8 cellular contexts compared by ENCODE assay signal in the genomic region with DNA sequence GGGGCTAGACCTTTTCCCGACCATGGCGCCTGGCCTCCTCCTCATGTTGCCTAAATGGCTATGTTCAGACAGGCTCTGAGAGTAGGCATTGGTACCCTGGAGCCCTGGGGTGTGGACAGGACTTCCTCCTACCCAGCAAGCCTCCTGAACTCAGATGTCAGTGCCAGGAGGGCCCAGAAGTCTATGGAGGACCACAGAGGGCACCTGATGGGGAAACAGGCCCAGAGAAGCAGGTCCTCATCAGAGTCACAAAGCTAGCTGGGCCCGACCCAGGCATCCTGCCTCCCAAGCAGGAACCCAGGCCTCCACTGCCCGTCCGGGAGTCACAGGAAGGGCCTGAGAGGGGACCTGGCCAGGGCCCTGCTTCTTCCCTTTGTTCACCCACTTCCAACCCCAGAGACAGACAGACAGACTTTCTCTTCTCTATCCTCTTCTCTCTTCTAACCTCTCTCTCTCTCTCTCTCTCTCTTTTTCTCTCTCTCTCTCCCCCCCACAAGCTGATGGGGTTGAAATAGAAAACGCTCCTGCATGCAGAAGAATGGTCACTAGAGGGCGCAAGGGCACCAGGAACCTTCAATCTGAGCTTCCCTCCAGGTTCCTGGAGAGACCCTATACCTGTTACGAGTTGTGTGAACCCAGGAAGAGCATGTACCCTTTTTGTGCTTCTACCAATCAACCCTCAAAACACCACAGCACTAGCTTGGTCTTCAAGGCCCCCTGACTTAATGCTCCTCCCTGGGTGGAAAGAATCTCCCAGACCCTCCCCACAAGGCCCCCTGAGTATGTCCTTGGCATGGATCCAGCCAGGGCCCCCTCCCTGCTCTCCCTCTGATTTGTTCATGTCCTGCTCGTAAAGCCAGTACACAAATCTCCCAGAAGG. TPM values are rescaled to one million over a fixed set of nuclear protein-coding genes. Genes with fewer than 3 reads are reported as not detected.
DNase-seq lines count a peak whose midpoint lies in the region; ATAC-seq and TF ChIP-seq lines count a peak whose summit lies in the region.

No MANE protein-coding gene starts in this region.

- H3K9me3 ChIP-seq in BLaER1 treated with 17β-estradiol and CSF1 and Interleukin-3, amounts not matched to agents 10 nM and 100 nM (replicated peaks in 1 of 11), result no peaks in the 10 kb centered on the region

- peak; percentile 70 for TF ChIP-seq CTCF in HL-60 (IDR thresholded peaks at IDR 0.05; ENCODE audit: insufficient read depth, low read length)

- H3K9ac ChIP-seq in BLaER1 treated with 17β-estradiol and CSF1 and Interleukin-3, amounts not matched to agents 10 nM and 100 nM, result peak overlapping the region; percentile 39 to 89 (median 57); a peak in 18 of 22 replicates

- H4K20me1 ChIP-seq in BLaER1 treated with 17β-estradiol and CSF1 and Interleukin-3, amounts not matched to agents 10 nM and 100 nM, result peaks cover 12 to 96% (median 22%) of the 10 kb centered on the region in 11 experiments; a peak in 21 of 22 replicates

- no peak overlapping the region for H3K4me3 ChIP-seq in BLaER1 treated with 17β-estradiol and CSF1 and Interleukin-3, amounts not matched to agents 10 nM and 100 nM
- no peak overlapping the region for H3K4me3 ChIP-seq in HL-60 (replicated peaks; ENCODE audit: insufficient read depth, low read length)

- ATAC-seq in memory B cell (ENCODE audit: low read depth), result peak; percentile 33
- no peak for ATAC-seq in GM21447 (IDR thresholded peaks at IDR 0.05; ENCODE audit: unreplicated experiment)

- H3K4me2 ChIP-seq in BLaER1 treated with 17β-estradiol and CSF1 and Interleukin-3, amounts not matched to agents 10 nM and 100 nM, result peak overlapping the region; percentile 11 to 100 (median 68); a peak in 20 of 22 replicates

- H3K36me3 Mint-ChIP-seq in activated CD4-positive, alpha-beta memory T cell treated with anti-CD3 and anti-CD28 coated beads, Interleukin-2, amount 10 ng/mL, durations not matched to agents 7 days and 5 days (ENCODE audit: low read depth), result peaks cover 28% of the 10 kb centered on the region
- peaks cover 20% of the 10 kb centered on the region for H3K36me3 Mint-ChIP-seq in memory B cell

- H3K27me3 Mint-ChIP-seq in activated CD4-positive, alpha-beta memory T cell treated with anti-CD3 and anti-CD28 coated beads, Interleukin-2, amount 10 ng/mL, durations not matched to agents 7 days and 5 days, result no peaks in the 10 kb centered on the region
- no peaks in the 10 kb centered on the region for H3K27me3 Mint-ChIP-seq in memory B cell

- peaks cover 0 to 83% (median 34%) of the 10 kb centered on the region in 11 experiments; a peak in 16 of 22 replicates for H3K36me3 ChIP-seq in BLaER1 treated with 17β-estradiol and CSF1 and Interleukin-3, amounts not matched to agents 10 nM and 100 nM

- CTCF ChIA-PET in activated CD4-positive, alpha-beta memory T cell treated with anti-CD3 and anti-CD28 coated beads, Interleukin-2, amount 10 ng/mL, durations not matched to agents 7 days and 5 days (lab: Charles Lee), result interaction anchor here (0.6 to 4.3 kb wide), 34 partner anchors 9 to 460 kb away, joined by 3 to 70 read pairs (median 4); partner anchors contain the start of genes ATG16L2, FCHSD2 and STARD10

- peak overlapping the region; percentile 61 for H3K27ac Mint-ChIP-seq in activated CD4-positive, alpha-beta memory T cell treated with anti-CD3 and anti-CD28 coated beads, Interleukin-2, amount 10 ng/mL, durations not matched to agents 7 days and 5 days
- peak overlapping the region; percentile 86 for H3K27ac Mint-ChIP-seq in memory B cell

- no peak overlapping the region for H3K4me3 Mint-ChIP-seq in activated CD4-positive, alpha-beta memory T cell treated with anti-CD3 and anti-CD28 coated beads, Interleukin-2, amount 10 ng/mL, durations not matched to agents 7 days and 5 days
- H3K4me3 Mint-ChIP-seq in memory B cell, result no peak overlapping the region

- POLR2A ChIA-PET in activated CD4-positive, alpha-beta memory T cell treated with anti-CD3 and anti-CD28 coated beads, Interleukin-2, amount 10 ng/mL, durations not matched to agents 7 days and 5 days (lab: Charles Lee), result interaction anchor here (0.7 to 1.3 kb wide), 12 partner anchors 28 to 453 kb away, joined by 3 to 9 read pairs (median 4); partner anchors contain the start of genes ARAP1, ATG16L2, FCHSD2 and STARD10

- DNase-seq in HL-60 (ENCODE audit: low read depth in 1 of 2, low spot score in 1 of 2) (peak; percentile 74 to 77), NCI-H82 (lab: John Stamatoyannopoulos, UW) (peak; percentile 90), dermis blood vessel endothelial cell (peak; percentile 92), memory B cell (ENCODE audit: low spot score in 2 of 2) (peak; percentile 76 to 80)
- peak; percentile 83 for DNase-seq in activated CD4-positive, alpha-beta memory T cell treated with anti-CD3 and anti-CD28 coated beads, Interleukin-2, amount 10 ng/mL, durations not matched to agents 7 days and 5 days
- DNase-seq in stimulated activated CD8-positive, alpha-beta memory T cell treated with anti-CD3 and anti-CD28 coated beads, Interleukin-15, amount 100 ng/mL, for 4 hours (ENCODE audit: low read depth in 2 of 2), result peak; percentile 51 to 63

- H3K4me1 ChIP-seq in BLaER1 treated with 17β-estradiol and CSF1 and Interleukin-3, amounts not matched to agents 10 nM and 100 nM, result peaks cover 54 to 90% (median 80%) of the 10 kb centered on the region in 10 experiments

- peaks cover 39% of the 10 kb centered on the region for H3K4me1 Mint-ChIP-seq in activated CD4-positive, alpha-beta memory T cell treated with anti-CD3 and anti-CD28 coated beads, Interleukin-2, amount 10 ng/mL, durations not matched to agents 7 days and 5 days
- peaks cover 63% of the 10 kb centered on the region for H3K4me1 Mint-ChIP-seq in memory B cell

- H3K27me3 ChIP-seq in BLaER1 treated with 17β-estradiol and CSF1 and Interleukin-3, amounts not matched to agents 10 nM and 100 nM, result no peaks in the 10 kb centered on the region
- H3K27me3 ChIP-seq in HL-60 (ENCODE audit: insufficient read depth, poor library complexity, severe bottlenecking), result no peaks in the 10 kb centered on the region

- H3K9me3 Mint-ChIP-seq in activated CD4-positive, alpha-beta memory T cell treated with anti-CD3 and anti-CD28 coated beads, Interleukin-2, amount 10 ng/mL, durations not matched to agents 7 days and 5 days, result no peaks in the 10 kb centered on the region
- H3K9me3 Mint-ChIP-seq in memory B cell, result no peaks in the 10 kb centered on the region

- peak overlapping the region in 10 of 11 experiments; percentile 39 to 90 (median 72); a peak in 20 of 22 replicates for H3K27ac ChIP-seq in BLaER1 treated with 17β-estradiol and CSF1 and Interleukin-3, amounts not matched to agents 10 nM and 100 nM
- H3K27ac ChIP-seq in HL-60 (replicated peaks), result no peak overlapping the region

RNA-seq across cellular contexts. Expression of gene ARAP1, which starts 27.1 kb away (rescaled TPM):
- 100 to 1,000 TPM; 108 to 109 TPM for total RNA-seq in activated CD4-positive, alpha-beta memory T cell treated with anti-CD3 and anti-CD28 coated beads, Interleukin-2, amount 10 ng/mL, durations not matched to agents 7 days and 5 days
- 80.0 and 127 TPM in 2 replicates for total RNA-seq in dermis blood vessel endothelial cell

RNA-seq across cellular contexts. Expression of gene PDE2A, which starts 50.9 kb away (rescaled TPM):
- total RNA-seq in activated CD4-positive, alpha-beta memory T cell treated with anti-CD3 and anti-CD28 coated beads, Interleukin-2, amount 10 ng/mL, durations not matched to agents 7 days and 5 days, result 1 to 10 TPM in 1 of 2 experiments, under 1 TPM in 1; 0.93 to 1.8 TPM
- total RNA-seq in dermis blood vessel endothelial cell, result 351 and 380 TPM in 2 replicates

Comparison
In these comparisons a context has a peak if more than half of its experiments do, and no peak if none do; other contexts are left out.
1. RNA of gene PDE2A, which starts 50.9 kb away (total RNA-seq): 351 to 380 TPM in dermis blood vessel endothelial cell; 0.93 to 1.8 TPM in activated CD4-positive, alpha-beta memory T cell treated with anti-CD3 and anti-CD28 coated beads, Interleukin-2, amount 10 ng/mL, durations not matched to agents 7 days and 5 days; every median in the first group is over 100 times any median in the second.
2. Peak in every context shown above with its lines, with median percentiles within 50 percentile points of each other: DNase-seq.